ENCODE assay signal across 24 cellular contexts in genomic region chrX:43850612-43851011, GRCh38. TPM values are rescaled to one million over a fixed set of nuclear protein-coding genes. Genes with fewer than 3 reads are reported as not detected.
"Had no signal": no experiment of that assay in that cellular context is flagged by ENCODE, and none has a peak within 500 bp of the region (broad histone marks: within the 10 kb centered on the region; RNA-seq: fewer than 3 reads in every experiment).

No MANE protein-coding gene starts in this region.

- DNase-seq: dermis blood vessel endothelial cell; dorsolateral prefrontal cortex; effector CD4-positive, alpha-beta T cell; effector memory CD4-positive, alpha-beta T cell; foreskin keratinocyte; heart left ventricle; immature natural killer cell; islet precursor cell; kidney; kidney glomerular epithelial cell; left colon; left ventricle myocardium inferior; lower lobe of right lung; mesendoderm; midbrain had no signal

- H3K4me1 ChIP-seq: foreskin keratinocyte, lower lobe of right lung had no signal

- H3K4me3 ChIP-seq: coronary artery, dorsolateral prefrontal cortex, esophagus muscularis mucosa, gastroesophageal sphincter, heart left ventricle, hepatocyte, left ventricle myocardium inferior, lower lobe of right lung had no signal

- ATAC-seq: foreskin keratinocyte, gastroesophageal sphincter, heart left ventricle, left colon, left lobe of liver, lower lobe of right lung had no signal

- H3K27ac ChIP-seq: coronary artery, foreskin keratinocyte, heart left ventricle, hepatocyte, left ventricle myocardium inferior, lower lobe of right lung had no signal

- H3K4me3 Mint-ChIP-seq: immature natural killer cell, memory B cell had no signal

- H2AFZ ChIP-seq: hepatocyte had no signal

- H3K4me1 Mint-ChIP-seq: immature natural killer cell, memory B cell had no signal

- H3K36me3 Mint-ChIP-seq: immature natural killer cell, memory B cell had no signal

- H3K4me2 ChIP-seq: hepatocyte had no signal

- H3K9me3 ChIP-seq: esophagus muscularis mucosa, gastroesophageal sphincter, heart left ventricle, left ventricle myocardium inferior, lower lobe of right lung had no signal

- H3K27me3 ChIP-seq: esophagus muscularis mucosa, foreskin keratinocyte, gastroesophageal sphincter, hepatocyte had no signal

- H3K79me2 ChIP-seq: hepatocyte had no signal

- H3K36me3 ChIP-seq: esophagus muscularis mucosa, gastroesophageal sphincter, heart left ventricle, left ventricle myocardium inferior, lower lobe of right lung had no signal

- H3K27ac Mint-ChIP-seq: immature natural killer cell, memory B cell had no signal

- FAIRE-seq: endothelial cell of umbilical vein, frontal cortex had no signal

- H3K9me3 Mint-ChIP-seq: immature natural killer cell, memory B cell had no signal

RNA-seq across cellular contexts. Expression of gene MAOB, which starts 31.6 kb away (rescaled TPM):
- total RNA-seq: dermis blood vessel endothelial cell, endothelial cell of umbilical vein, foreskin keratinocyte, lung microvascular endothelial cell had no signal
- polyA plus RNA-seq: endothelial cell of umbilical vein, foreskin keratinocyte had no signal
